27 cellular contexts compared by ENCODE assay signal in the genomic region with DNA sequence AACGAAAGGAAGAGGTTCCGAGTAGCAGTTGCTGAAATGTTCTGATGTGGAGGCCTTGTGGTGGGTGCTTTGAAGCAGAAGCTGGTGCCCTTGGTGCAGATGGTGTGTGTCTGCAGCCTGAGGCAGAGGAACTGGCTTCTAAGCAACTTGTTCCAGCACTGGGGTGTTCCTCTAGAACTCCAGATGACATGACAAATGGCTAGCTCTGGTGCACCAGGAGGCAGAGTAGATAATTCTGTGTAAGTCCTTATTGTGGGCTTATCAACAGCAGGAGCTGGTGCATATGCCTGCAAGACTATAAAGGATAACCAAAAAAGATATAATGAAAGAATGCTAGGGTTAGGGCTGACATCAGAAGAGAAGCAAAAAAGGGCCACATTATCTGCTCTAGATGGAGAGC.
"Had no signal": no experiment of that assay in that cellular context is flagged by ENCODE, and none has a peak within 500 bp of the region (broad histone marks: within the 10 kb centered on the region; RNA-seq: fewer than 3 reads in every experiment).

No MANE protein-coding gene starts in this region.

- H3K4me3 ChIP-seq: ascending aorta, body of pancreas, SK-N-MC had no signal

- H3K4me3 Mint-ChIP-seq: activated B cell treated with CpG ODN at 0.5 μM for 24 hours; activated CD4-positive, alpha-beta T cell treated with anti-CD3 and anti-CD28 coated beads, Interleukin-2, amount 10 ng/mL, durations not matched to agents 24 days and 14 days; activated CD8-positive, alpha-beta memory T cell treated with anti-CD3 and anti-CD28 coated beads, Interleukin-2, amount 10 ng/mL, durations not matched to agents 7 days and 5 days; activated naive CD4-positive, alpha-beta T cell treated with anti-CD3 and anti-CD28 coated beads, Interleukin-2, amount 50 U/mL, for 24 hours; activated T-cell treated with anti-CD3 and anti-CD28 coated beads, Interleukin-2, amount 50 U/mL, for 24 hours; activated T-helper 1 cell treated with anti-CD3 and anti-CD28 coated beads, Interleukin-12 subunit alpha, Interleukin-12 subunit beta, Interleukin-2, Interleukin-4 antibody, amounts not matched to agents 30 ng/mL and 10 ng/mL and 1 ng/mL, durations not matched to agents 14 hours and 24 hours and 36 hours; T-cell had no signal

- H3K36me3 Mint-ChIP-seq: activated CD8-positive, alpha-beta memory T cell treated with anti-CD3 and anti-CD28 coated beads, Interleukin-2, amount 10 ng/mL, durations not matched to agents 7 days and 5 days; activated naive CD4-positive, alpha-beta T cell treated with anti-CD3 and anti-CD28 coated beads, Interleukin-2, amount 50 U/mL, for 24 hours; T-cell had no signal

- H3K27ac Mint-ChIP-seq: activated B cell treated with CpG ODN at 0.5 μM for 24 hours; activated CD4-positive, alpha-beta T cell treated with anti-CD3 and anti-CD28 coated beads, Interleukin-2, amount 10 ng/mL, durations not matched to agents 24 days and 14 days; activated CD8-positive, alpha-beta memory T cell treated with anti-CD3 and anti-CD28 coated beads, Interleukin-2, amount 10 ng/mL, durations not matched to agents 7 days and 5 days; activated naive CD4-positive, alpha-beta T cell treated with anti-CD3 and anti-CD28 coated beads, Interleukin-2, amount 50 U/mL, for 24 hours; activated T-cell treated with anti-CD3 and anti-CD28 coated beads, Interleukin-2, amount 50 U/mL, for 24 hours; activated T-helper 1 cell treated with anti-CD3 and anti-CD28 coated beads, Interleukin-12 subunit alpha, Interleukin-12 subunit beta, Interleukin-2, Interleukin-4 antibody, amounts not matched to agents 30 ng/mL and 10 ng/mL and 1 ng/mL, durations not matched to agents 14 hours and 24 hours and 36 hours; T-cell had no signal

- H3K27me3 ChIP-seq: ascending aorta, body of pancreas had no signal

- H3K4me1 Mint-ChIP-seq: activated B cell treated with CpG ODN at 0.5 μM for 24 hours; activated CD4-positive, alpha-beta T cell treated with anti-CD3 and anti-CD28 coated beads, Interleukin-2, amount 10 ng/mL, durations not matched to agents 24 days and 14 days; activated CD8-positive, alpha-beta memory T cell treated with anti-CD3 and anti-CD28 coated beads, Interleukin-2, amount 10 ng/mL, durations not matched to agents 7 days and 5 days; activated naive CD4-positive, alpha-beta T cell treated with anti-CD3 and anti-CD28 coated beads, Interleukin-2, amount 50 U/mL, for 24 hours; T-cell had no signal

- H3K27ac ChIP-seq: ascending aorta, body of pancreas, KMS-11, SK-N-MC had no signal

- H3K36me3 ChIP-seq: ascending aorta had no signal

- H3K4me1 ChIP-seq: ascending aorta, body of pancreas had no signal

- H3K27me3 Mint-ChIP-seq: activated B cell treated with CpG ODN at 0.5 μM for 24 hours; activated CD4-positive, alpha-beta T cell treated with anti-CD3 and anti-CD28 coated beads, Interleukin-2, amount 10 ng/mL, durations not matched to agents 24 days and 14 days; activated CD8-positive, alpha-beta memory T cell treated with anti-CD3 and anti-CD28 coated beads, Interleukin-2, amount 10 ng/mL, durations not matched to agents 7 days and 5 days; activated naive CD4-positive, alpha-beta T cell treated with anti-CD3 and anti-CD28 coated beads, Interleukin-2, amount 50 U/mL, for 24 hours; activated T-cell treated with anti-CD3 and anti-CD28 coated beads, Interleukin-2, amount 50 U/mL, for 24 hours had no signal

- DNase-seq: activated B cell treated with CpG ODN at 0.5 μM for 24 hours; activated CD4-positive, alpha-beta T cell treated with anti-CD3 and anti-CD28 coated beads for 1 hour; activated CD4-positive, alpha-beta T cell treated with anti-CD3 and anti-CD28 coated beads, Interleukin-2, amount 10 ng/mL, durations not matched to agents 24 days and 14 days; activated CD4-positive, alpha-beta T cell treated with anti-CD3 and anti-CD28 coated beads, Interleukin-2, amount 50 U/mL, for 48 hours; activated CD8-positive, alpha-beta memory T cell treated with anti-CD3 and anti-CD28 coated beads, Interleukin-2, amount 10 ng/mL, durations not matched to agents 7 days and 5 days; activated effector memory CD4-positive, alpha-beta T cell treated with Interleukin-2 at 50 U/mL for 16 hours; activated naive CD4-positive, alpha-beta T cell; activated T-cell treated with anti-CD3 and anti-CD28 coated beads, Interleukin-2, amount 50 U/mL, for 24 hours; amniotic stem cell; body of pancreas; central memory CD4-positive, alpha-beta T cell; NCI-H1092 treated with DMSO at 0.1 percent for 48 hours; NCI-H1417 treated with DMSO at 0.1 percent for 48 hours; NCI-H1694 treated with DMSO at 0.1 percent for 48 hours; NCI-H2029 treated with DMSO at 0.1 percent for 48 hours; NCI-H524; RPMI8226; T-cell; T-helper 2 cell; T1000 had no signal

- ATAC-seq: activated CD8-positive, alpha-beta memory T cell treated with anti-CD3 and anti-CD28 coated beads, Interleukin-2, amount 10 ng/mL, durations not matched to agents 7 days and 5 days; body of pancreas; Right ventricle myocardium inferior; T-cell had no signal

- H3K9me3 ChIP-seq: ascending aorta, body of pancreas had no signal

- H3K4me2 ChIP-seq: KMS-11 had no signal

- H3K9ac ChIP-seq: KMS-11 had no signal

- H3K9me3 Mint-ChIP-seq: activated B cell treated with CpG ODN at 0.5 μM for 24 hours; activated naive CD4-positive, alpha-beta T cell treated with anti-CD3 and anti-CD28 coated beads, Interleukin-2, amount 50 U/mL, for 24 hours; activated T-helper 1 cell treated with anti-CD3 and anti-CD28 coated beads, Interleukin-12 subunit alpha, Interleukin-12 subunit beta, Interleukin-2, Interleukin-4 antibody, amounts not matched to agents 30 ng/mL and 10 ng/mL and 1 ng/mL, durations not matched to agents 14 hours and 24 hours and 36 hours had no signal

- FAIRE-seq: bronchial epithelial cell had no signal
